8 cellular contexts compared by ENCODE assay signal in genomic region chr1:15603050-15603965, GRCh38. TPM values are rescaled to one million over a fixed set of nuclear protein-coding genes. Genes with fewer than 3 reads are reported as not detected.
A peak's percentile ranks its signal among the peaks of the same experiment; 100 is the strongest.
DNase-seq lines count a peak whose midpoint lies in the region; ATAC-seq and FAIRE-seq lines count a peak whose summit lies in the region.

No MANE protein-coding gene starts in this region.

- peak; percentile 47 for FAIRE-seq in islet of Langerhans (lab: Jason Lieb, UNC)

- DNase-seq in A172 (ENCODE audit: low spot score) (peak; percentile 81), NCI-H2196 (lab: John Stamatoyannopoulos, UW; ENCODE audit: unreplicated experiment) (peak; percentile 99), cerebellar cortex (ENCODE audit: low spot score) (peak; percentile 97), smooth muscle cell of the brain vasculature (ENCODE audit: low read depth, low spot score) (peak; percentile 89)
- DNase-seq in activated CD4-positive, CD25-positive, alpha-beta regulatory T cell treated with anti-CD3 and anti-CD28 coated beads, Interleukin-2, amount 50 U/mL, for 72 hours: peak; percentile 90

- ATAC-seq in GM18517 (IDR thresholded peaks at IDR 0.05; ENCODE audit: unreplicated experiment): peak; percentile 84
- ATAC-seq in HG03066 (IDR thresholded peaks at IDR 0.05; ENCODE audit: low read depth, unreplicated experiment): peak; percentile 91

RNA-seq across cellular contexts. Expression of gene DDI2, which starts 13.9 kb away (rescaled TPM):
- total RNA-seq in A172 (2014; rRNA removed; shearing (Covaris generic)): 6.2 and 7.6 TPM in 2 replicates

RNA-seq across cellular contexts. Expression of gene AGMAT, which starts 18.5 kb away (rescaled TPM):
- total RNA-seq in A172 (2014; rRNA removed; shearing (Covaris generic)): not detected in 2 replicates

Comparison
In these comparisons a context has a peak if more than half of its experiments do, and no peak if none do; other contexts are left out.
1. Peak in every context shown above with its lines: DNase-seq and ATAC-seq.